1 cellular context compared by ENCODE assay signal in the genomic region with DNA sequence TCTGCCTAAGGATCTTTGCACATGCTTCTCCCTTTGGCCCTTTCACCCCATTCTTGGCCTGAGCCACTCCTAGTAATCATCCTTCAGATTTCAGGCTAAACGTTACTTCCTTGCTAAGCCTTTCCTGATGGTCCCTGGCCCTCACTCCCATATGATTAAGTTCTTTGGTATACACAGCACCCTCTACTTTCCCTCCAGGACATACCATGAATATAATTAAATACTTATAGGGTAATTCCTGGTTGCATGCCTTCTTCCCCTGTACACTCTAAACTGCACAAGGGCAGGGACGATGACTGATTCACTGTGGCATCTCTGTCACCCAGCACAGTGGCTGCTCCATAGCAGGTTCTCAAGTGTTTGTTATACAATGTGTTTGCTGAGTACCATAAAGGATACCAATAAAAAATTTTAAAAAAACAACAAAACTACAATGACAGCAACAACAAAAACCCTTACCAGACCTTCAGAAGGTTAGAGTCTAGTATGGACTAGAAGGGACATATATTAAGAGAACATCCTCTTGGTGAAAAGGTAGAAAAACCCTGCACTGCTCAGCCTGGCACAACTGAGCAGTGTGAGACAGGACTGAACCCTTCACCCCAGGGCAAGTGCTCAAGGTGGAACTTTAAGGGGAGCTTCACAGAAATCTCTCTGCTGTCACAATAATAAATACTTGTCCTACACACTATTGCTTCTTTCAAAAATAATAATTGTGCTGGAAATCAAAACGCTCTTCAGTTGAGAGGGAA.
TF ChIP-seq lines count a peak whose summit lies in the region.

No MANE protein-coding gene starts in this region.

TF ChIP-seq in SK-N-SH, 30 proteins besides CTCF, POLR2A, EP300 and RAD21 (continued from another document):
- TF ChIP-seq, protein P1, sequence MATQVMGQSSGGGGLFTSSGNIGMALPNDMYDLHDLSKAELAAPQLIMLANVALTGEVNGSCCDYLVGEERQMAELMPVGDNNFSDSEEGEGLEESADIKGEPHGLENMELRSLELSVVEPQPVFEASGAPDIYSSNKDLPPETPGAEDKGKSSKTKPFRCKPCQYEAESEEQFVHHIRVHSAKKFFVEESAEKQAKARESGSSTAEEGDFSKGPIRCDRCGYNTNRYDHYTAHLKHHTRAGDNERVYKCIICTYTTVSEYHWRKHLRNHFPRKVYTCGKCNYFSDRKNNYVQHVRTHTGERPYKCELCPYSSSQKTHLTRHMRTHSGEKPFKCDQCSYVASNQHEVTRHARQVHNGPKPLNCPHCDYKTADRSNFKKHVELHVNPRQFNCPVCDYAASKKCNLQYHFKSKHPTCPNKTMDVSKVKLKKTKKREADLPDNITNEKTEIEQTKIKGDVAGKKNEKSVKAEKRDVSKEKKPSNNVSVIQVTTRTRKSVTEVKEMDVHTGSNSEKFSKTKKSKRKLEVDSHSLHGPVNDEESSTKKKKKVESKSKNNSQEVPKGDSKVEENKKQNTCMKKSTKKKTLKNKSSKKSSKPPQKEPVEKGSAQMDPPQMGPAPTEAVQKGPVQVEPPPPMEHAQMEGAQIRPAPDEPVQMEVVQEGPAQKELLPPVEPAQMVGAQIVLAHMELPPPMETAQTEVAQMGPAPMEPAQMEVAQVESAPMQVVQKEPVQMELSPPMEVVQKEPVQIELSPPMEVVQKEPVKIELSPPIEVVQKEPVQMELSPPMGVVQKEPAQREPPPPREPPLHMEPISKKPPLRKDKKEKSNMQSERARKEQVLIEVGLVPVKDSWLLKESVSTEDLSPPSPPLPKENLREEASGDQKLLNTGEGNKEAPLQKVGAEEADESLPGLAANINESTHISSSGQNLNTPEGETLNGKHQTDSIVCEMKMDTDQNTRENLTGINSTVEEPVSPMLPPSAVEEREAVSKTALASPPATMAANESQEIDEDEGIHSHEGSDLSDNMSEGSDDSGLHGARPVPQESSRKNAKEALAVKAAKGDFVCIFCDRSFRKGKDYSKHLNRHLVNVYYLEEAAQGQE (IDR thresholded peaks at IDR 0.05; ENCODE audit: low read depth, low read length) = no peak
TF ChIP-seq in SK-N-SH: peak in this region for 2.
